ENCODE assay signal across 24 cellular contexts in the genomic region with DNA sequence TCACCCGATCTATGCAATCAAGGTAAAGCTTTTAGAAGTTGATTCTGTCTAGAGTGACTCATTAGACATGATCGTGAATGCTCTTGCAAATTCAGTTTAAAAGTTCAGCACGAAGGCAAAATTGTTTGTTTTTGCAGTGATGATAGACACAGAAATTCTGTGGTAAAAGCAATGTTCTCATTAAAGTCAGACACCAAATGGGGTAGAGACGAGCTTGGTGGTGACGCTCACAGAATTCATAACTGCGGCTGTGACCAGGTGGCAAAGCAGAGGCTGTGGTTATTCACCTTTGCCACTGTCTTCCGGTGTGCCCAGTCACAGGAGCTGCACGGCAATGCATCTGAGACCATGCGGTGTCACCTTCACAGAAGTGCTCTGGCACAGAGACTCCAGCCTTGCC.
DNase-seq lines count a peak whose midpoint lies in the region; ATAC-seq and TF ChIP-seq lines count a peak whose summit lies in the region.
"Had no signal": no experiment of that assay in that cellular context is flagged by ENCODE, and none has a peak within 500 bp of the region (broad histone marks: within the 10 kb centered on the region; RNA-seq: fewer than 3 reads in every experiment).

No MANE protein-coding gene starts in this region.

- H3K4me1 ChIP-seq in upper lobe of right lung: no peaks in the 10 kb centered on the region
- H3K4me1 ChIP-seq: adrenal gland had no signal

- ATAC-seq in Right ventricle myocardium superior (ENCODE audit: poor library complexity): no peak
- ATAC-seq in left ventricle myocardium superior: no peak
- ATAC-seq in upper lobe of right lung: no peak
- ATAC-seq in GM18868 (IDR thresholded peaks at IDR 0.05; ENCODE audit: unreplicated experiment): no peak
- ATAC-seq in stimulated activated naive CD8-positive, alpha-beta T cell treated with anti-CD3 and anti-CD28 coated beads, Interleukin-15, Interleukin-2, amounts not matched to agents 100 U/mL and 50 U/mL, for 24 hours: no peak
- ATAC-seq: activated T-cell treated with anti-CD3 and anti-CD28 coated beads, Interleukin-2, amount 50 U/mL, for 72 hours; GM23338; naive thymus-derived CD8-positive, alpha-beta T cell; stimulated activated naive B cell treated with anti-CD40 and anti-IgM and Interleukin-4, amounts not matched to agents 10 μg/mL and 1 μg/mL and 100 μg/mL, for 72 hours had no signal

- H3K4me3 ChIP-seq in epithelial cell of esophagus (ENCODE audit: low read length) (no peak overlapping the region), upper lobe of right lung (no peak overlapping the region)
- H3K4me3 ChIP-seq: adrenal gland, GM23338, lung, suprapubic skin had no signal

- H3K9me3 ChIP-seq in upper lobe of right lung: no peaks in the 10 kb centered on the region
- H3K9me3 ChIP-seq: adrenal gland, suprapubic skin had no signal

- DNase-seq in Right ventricle myocardium superior (peak; percentile 1), left ventricle myocardium superior (no peak), SW480 (ENCODE audit: low spot score) (peak; percentile 39), epithelial cell of esophagus (ENCODE audit: low read depth) (peak; percentile 24), upper lobe of right lung (peak; percentile 31), retina (no peak)
- DNase-seq in stimulated activated naive CD8-positive, alpha-beta T cell treated with anti-CD3 and anti-CD28 coated beads, Interleukin-15, Interleukin-2, amounts not matched to agents 100 U/mL and 50 U/mL, for 24 hours: no peak
- DNase-seq: activated CD4-positive, alpha-beta memory T cell treated with anti-CD3 and anti-CD28 coated beads for 36 hours; activated CD4-positive, alpha-beta T cell treated with anti-CD3 and anti-CD28 coated beads for 1 hour; activated naive CD4-positive, alpha-beta T cell treated with anti-CD3 and anti-CD28 coated beads for 36 hours; activated T-cell treated with anti-CD3 and anti-CD28 coated beads, Interleukin-2, amount 50 U/mL, for 72 hours; adrenal gland; CD4-positive, alpha-beta memory T cell; NCI-H1105; NCI-H187 treated with DMSO at 0.1 percent for 48 hours; NCI-H2171; NCI-H510A; stimulated activated naive B cell treated with anti-CD40 and anti-IgM and Interleukin-4, amounts not matched to agents 10 μg/mL and 1 μg/mL and 100 μg/mL, for 72 hours had no signal

- TF ChIP-seq CTCF in epithelial cell of esophagus (IDR thresholded peaks at IDR 0.05; ENCODE audit: insufficient read depth, low read depth, low read length, missing control alignments): no peak
- no peak for TF ChIP-seq CTCF in upper lobe of right lung (IDR thresholded peaks at IDR 0.05)

- H3K36me3 ChIP-seq in upper lobe of right lung: no peaks in the 10 kb centered on the region
- H3K36me3 ChIP-seq: adrenal gland, suprapubic skin had no signal

- intact Hi-C loops in Right ventricle myocardium superior (cut with DNase I): no loop called here
- intact Hi-C loops in left ventricle myocardium superior (cut with micrococcal nuclease): no loop called here
- intact Hi-C loops in upper lobe of right lung (cut with DNase I): no loop called here

- H3K27me3 ChIP-seq in upper lobe of right lung: peaks cover 17% of the 10 kb centered on the region

- no peak overlapping the region for H3K27ac ChIP-seq in upper lobe of right lung
- H3K27ac ChIP-seq: adrenal gland, epithelial cell of prostate, suprapubic skin had no signal

Comparison
In these comparisons a context has a peak if more than half of its experiments do, and no peak if none do; other contexts are left out.
1. DNase-seq: peak in Right ventricle myocardium superior (single experiment), SW480 (single experiment), epithelial cell of esophagus (single experiment) and upper lobe of right lung (single experiment); none in left ventricle myocardium superior (single experiment), stimulated activated naive CD8-positive, alpha-beta T cell treated with anti-CD3 and anti-CD28 coated beads, Interleukin-15, Interleukin-2, amounts not matched to agents 100 U/mL and 50 U/mL, for 24 hours (single experiment) and retina (single experiment).